8 cellular contexts compared by ENCODE assay signal in the genomic region with DNA sequence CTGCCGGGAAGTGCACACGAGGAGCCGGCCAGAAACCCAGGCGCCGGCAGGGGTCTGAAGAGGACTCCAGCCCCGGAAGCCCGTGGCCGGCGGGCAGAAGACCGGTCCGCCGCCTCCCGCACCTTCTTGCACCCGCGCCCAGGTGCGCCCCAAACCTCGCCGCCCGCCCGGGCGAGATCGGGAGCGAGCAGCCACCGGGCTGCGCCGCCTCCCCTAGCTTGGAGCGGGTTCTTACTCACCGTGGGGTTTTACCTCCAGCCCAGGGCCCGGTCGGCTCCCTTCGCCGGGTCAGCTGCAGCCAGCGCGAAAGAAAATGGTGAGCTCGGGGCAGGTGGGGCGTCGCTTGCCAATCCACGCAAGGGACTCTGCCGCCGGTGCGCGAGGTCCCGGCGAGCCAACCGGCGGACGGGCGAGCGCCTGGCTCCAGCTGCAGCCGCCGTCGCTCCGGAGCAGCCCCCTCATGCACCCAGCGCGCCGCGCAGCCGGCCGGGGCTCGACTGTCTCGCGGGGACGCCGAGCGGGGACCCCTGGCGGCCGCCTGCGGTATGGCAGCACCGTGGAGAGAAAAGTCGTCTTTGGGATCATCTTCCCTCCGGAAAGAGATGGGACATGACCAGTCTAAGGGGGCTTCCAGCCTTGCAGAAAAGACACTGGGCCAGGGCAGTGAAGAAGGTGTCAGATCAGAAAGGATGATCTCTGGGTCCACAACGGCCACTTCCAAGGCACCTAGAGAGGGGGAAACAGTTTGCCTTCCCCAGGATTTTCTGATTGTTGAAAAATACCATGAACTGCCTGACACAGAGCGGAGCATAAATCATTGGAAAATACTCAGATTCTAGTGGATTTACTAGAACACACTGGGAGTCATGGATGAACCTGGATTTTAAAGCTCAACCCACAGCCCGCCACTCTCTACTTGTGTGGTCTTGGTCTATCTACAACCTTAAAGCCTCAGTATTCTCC. TPM values are rescaled to one million over a fixed set of nuclear protein-coding genes. Genes with fewer than 3 reads are reported as not detected.
DNase-seq lines count a peak whose midpoint lies in the region; TF ChIP-seq lines count a peak whose summit lies in the region.

A gene (minus strand): TSS at position 499 of the 963 bp plus-strand sequence. CDS start 74,264 bp downstream, outside the sequence.

- H3K9me3 Mint-ChIP-seq in T-helper 2 cell treated with Interferon-gamma antibody and Interleukin-4, amounts not matched to agents 5 μg/mL and 100 μg/mL, for 36 hours, result no peaks in the 10 kb centered on the region

- peak; percentile 59 for TF ChIP-seq CTCF in MM.1S (IDR thresholded peaks at IDR 0.05; ENCODE audit: low read length)
- peak; percentile 89 to 96 (median 92) for TF ChIP-seq CTCF in ascending aorta (IDR thresholded peaks at IDR 0.05)
- TF ChIP-seq CTCF in uterus (IDR thresholded peaks at IDR 0.05), result peak; percentile 92 to 97 (median 97)

- peak within 1 kb of the TSS; percentile 59 for H3K4me2 ChIP-seq in MM.1S (ENCODE audit: low read depth, low read length)

- H3K79me2 ChIP-seq in MM.1S (ENCODE audit: low read length), result no peaks in the 10 kb centered on the region

- no peaks in the 10 kb centered on the region for H3K36me3 Mint-ChIP-seq in T-helper 2 cell treated with Interferon-gamma antibody and Interleukin-4, amounts not matched to agents 5 μg/mL and 100 μg/mL, for 36 hours (ENCODE audit: low read depth)

- H3K4me1 Mint-ChIP-seq in T-helper 2 cell treated with Interferon-gamma antibody and Interleukin-4, amounts not matched to agents 5 μg/mL and 100 μg/mL, for 36 hours (ENCODE audit: low read depth), result peaks cover 9% of the 10 kb centered on the region

- H3K9me3 ChIP-seq in MM.1S (replicated peaks; ENCODE audit: insufficient read depth, low read length) (no peaks in the 10 kb centered on the region), ascending aorta (no peaks in the 10 kb centered on the region), uterus (no peaks in the 10 kb centered on the region)

- H2AFZ ChIP-seq in MM.1S (ENCODE audit: low read length), result peak within 1 kb of the TSS; percentile 67; the same call in 1 of the 2 replicates

- peak within 1 kb of the TSS; percentile 33; the same call in 1 of the 2 replicates for H3K9ac ChIP-seq in MM.1S (ENCODE audit: low read length)
- peak within 1 kb of the TSS; percentile 81 for H3K9ac ChIP-seq in rectal smooth muscle tissue (ENCODE audit: low read length)

- no peaks in the 10 kb centered on the region for H3K9me2 ChIP-seq in MM.1S (replicated peaks; ENCODE audit: insufficient read depth, low read length)

- H3K4me3 Mint-ChIP-seq in T-helper 2 cell treated with Interferon-gamma antibody and Interleukin-4, amounts not matched to agents 5 μg/mL and 100 μg/mL, for 36 hours, result peak within 1 kb of the TSS; percentile 89

- no peaks in the 10 kb centered on the region for H3K27me3 ChIP-seq in MM.1S (replicated peaks; ENCODE audit: insufficient read depth, low read length)
- no peaks in the 10 kb centered on the region for H3K27me3 ChIP-seq in ascending aorta
- no peaks in the 10 kb centered on the region for H3K27me3 ChIP-seq in rectal smooth muscle tissue (ENCODE audit: control insufficient read depth, insufficient read depth, low read length)
- H3K27me3 ChIP-seq in uterus, result no peaks in the 10 kb centered on the region

- peak within 1 kb of the TSS; percentile 63 for H3K4me3 ChIP-seq in MM.1S (ENCODE audit: low read length)
- peak within 1 kb of the TSS; percentile 84 to 88 for H3K4me3 ChIP-seq in ascending aorta
- peak within 1 kb of the TSS; percentile 89 for H3K4me3 ChIP-seq in rectal smooth muscle tissue (ENCODE audit: low read length)
- peak within 1 kb of the TSS; percentile 84 to 89 for H3K4me3 ChIP-seq in uterus

- peak in 1 of 2 donors; percentile 66 for TF ChIP-seq POLR2A in uterus (IDR thresholded peaks at IDR 0.05)

- intact Hi-C loops in ascending aorta (cut with DNase I), result loop anchor here (1.0 to 10.0 kb wide), 9 partner anchors 11 to 572 kb away; a partner anchor contains a TSS
- intact Hi-C loops in uterus (cut with DNase I; ENCODE audit: low total_unique reads), result loop anchor here (5.0 kb wide), 1 partner anchor 192 kb away; no protein-coding TSS in a partner anchor

- DNase-seq in GM03348 (ENCODE audit: low spot score) (peak; percentile 91), HCEC 1CT (peak; percentile 41), MM.1S (peak; percentile 46), ascending aorta (ENCODE audit: low spot score in 2 of 2) (peak in 1 of 2 donors; percentile 90), hepatic stellate cell (ENCODE audit: low spot score) (peak; percentile 66), uterus (peak; percentile 82 to 88)
- DNase-seq in T-helper 2 cell treated with Interferon-gamma antibody and Interleukin-4, amounts not matched to agents 5 μg/mL and 100 μg/mL, for 36 hours (ENCODE audit: low spot score), result peak; percentile 68

- H3K4me1 ChIP-seq in MM.1S (ENCODE audit: low read length), result no peaks in the 10 kb centered on the region
- H3K4me1 ChIP-seq in ascending aorta, result peaks cover 3 to 33% of the 10 kb centered on the region in 2 donors
- peaks cover 12% of the 10 kb centered on the region for H3K4me1 ChIP-seq in rectal smooth muscle tissue (ENCODE audit: control insufficient read depth, insufficient read depth, low read length)
- H3K4me1 ChIP-seq in uterus, result peaks cover 0 to 8% of the 10 kb centered on the region in 2 donors

- H3K27me3 Mint-ChIP-seq in T-helper 2 cell treated with Interferon-gamma antibody and Interleukin-4, amounts not matched to agents 5 μg/mL and 100 μg/mL, for 36 hours (ENCODE audit: low read depth), result peaks cover 53% of the 10 kb centered on the region

- H3F3A ChIP-seq in MM.1S (ENCODE audit: insufficient read depth, low read length), result no peaks in the 10 kb centered on the region

- no peaks in the 10 kb centered on the region for H4K20me1 ChIP-seq in MM.1S (ENCODE audit: insufficient read depth, low read length)

- H3K27ac ChIP-seq in MM.1S (ENCODE audit: low read length), result no peak within 1 kb of the TSS
- peak within 1 kb of the TSS; percentile 88 to 95 for H3K27ac ChIP-seq in ascending aorta
- H3K27ac ChIP-seq in rectal smooth muscle tissue (ENCODE audit: low read depth, low read length), result peak within 1 kb of the TSS; percentile 94
- H3K27ac ChIP-seq in uterus, result peak within 1 kb of the TSS; percentile 94 to 95

- H3K27ac Mint-ChIP-seq in T-helper 2 cell treated with Interferon-gamma antibody and Interleukin-4, amounts not matched to agents 5 μg/mL and 100 μg/mL, for 36 hours, result no peak within 1 kb of the TSS

- H3K36me3 ChIP-seq in MM.1S (replicated peaks; ENCODE audit: insufficient read depth, low read length), result no peaks in the 10 kb centered on the region
- no peaks in the 10 kb centered on the region for H3K36me3 ChIP-seq in ascending aorta
- H3K36me3 ChIP-seq in rectal smooth muscle tissue (ENCODE audit: control insufficient read depth, insufficient read depth, low read length), result no peaks in the 10 kb centered on the region
- no peaks in the 10 kb centered on the region for H3K36me3 ChIP-seq in uterus

RNA-seq across cellular contexts. Expression of the gene that starts here (rescaled TPM):
- total RNA-seq in ascending aorta (2.4 TPM), uterus (10 to 100 TPM in 2 of 4 donors, 1 to 10 TPM in 2; 2.0 to 34.4 (median 12.6) TPM)
